In the genomic region with DNA sequence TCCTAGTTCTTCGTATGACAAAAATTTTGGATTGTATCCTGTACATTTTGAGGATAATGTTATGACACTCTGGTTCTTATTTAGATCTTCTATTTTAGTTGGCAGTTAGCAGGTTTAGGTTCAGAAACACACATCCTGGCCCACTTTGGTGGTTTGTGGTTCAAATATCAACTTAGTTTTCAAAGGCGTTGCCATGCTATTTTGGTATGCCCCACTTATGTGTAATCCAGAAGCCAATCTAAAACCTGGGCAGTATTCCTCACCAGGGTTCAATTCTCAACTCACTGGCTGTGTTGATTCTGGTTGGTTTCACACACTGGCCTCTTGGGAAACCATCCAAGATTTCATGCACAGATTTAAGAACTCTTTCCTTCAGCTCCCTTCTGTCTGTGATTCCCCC, we compare ENCODE assay signal across 32 cellular contexts.
"Had no signal": no experiment of that assay in that cellular context is flagged by ENCODE, and none has a peak within 500 bp of the region (broad histone marks: within the 10 kb centered on the region; RNA-seq: fewer than 3 reads in every experiment).

No MANE protein-coding gene starts in this region.

- ATAC-seq: activated CD4-positive, CD25-positive, alpha-beta regulatory T cell treated with anti-CD3 and anti-CD28 coated beads, Interleukin-2, amount 50 U/mL, for 24 hours; effector memory CD8-positive, alpha-beta T cell; heart left ventricle; left lung; lower lobe of right lung; naive thymus-derived CD8-positive, alpha-beta T cell; right cardiac atrium; stimulated activated naive B cell treated with anti-CD40 and anti-IgM and Interleukin-4, amounts not matched to agents 10 μg/mL and 1 μg/mL and 100 μg/mL, for 72 hours had no signal

- H3K4me1 ChIP-seq: heart left ventricle, left lung, lower lobe of right lung, neural progenitor cell, stomach, tibial nerve had no signal

- H3K4me3 ChIP-seq: coronary artery, dorsolateral prefrontal cortex, heart left ventricle, left lung, lower lobe of right lung, neural progenitor cell, stomach, tibial nerve had no signal

- H3K4me2 ChIP-seq: neural progenitor cell had no signal

- H3K4me3 Mint-ChIP-seq: activated CD4-positive, alpha-beta memory T cell treated with anti-CD3 and anti-CD28 coated beads, Interleukin-2, amount 10 ng/mL, durations not matched to agents 7 days and 5 days; activated CD4-positive, alpha-beta T cell treated with anti-CD3 and anti-CD28 coated beads, Interleukin-2, amount 10 ng/mL, durations not matched to agents 7 days and 5 days; activated T-cell treated with anti-CD3 and anti-CD28 coated beads, Interleukin-2, amount 50 U/mL, for 24 hours; effector memory CD8-positive, alpha-beta T cell; naive thymus-derived CD8-positive, alpha-beta T cell; neural progenitor cell; stimulated activated naive B cell treated with anti-CD40 and anti-IgM and Interleukin-4, amounts not matched to agents 10 μg/mL and 1 μg/mL and 100 μg/mL, for 72 hours; T-helper 1 cell treated with Interleukin-12 subunit alpha and Interleukin-12 subunit beta and Interleukin-4 antibody, amounts not matched to agents 30 μg/mL and 1 μg/mL, for 36 hours had no signal

- H2AFZ ChIP-seq: neural progenitor cell had no signal

- H3K27ac ChIP-seq: brain microvascular endothelial cell, coronary artery, heart left ventricle, left lung, lower lobe of right lung, neural progenitor cell, stomach, tibial nerve, VCaP had no signal

- H3K36me3 Mint-ChIP-seq: neural progenitor cell had no signal

- H3K27me3 ChIP-seq: brain microvascular endothelial cell, dorsolateral prefrontal cortex, heart left ventricle, left lung, neural progenitor cell, stomach, tibial nerve had no signal

- H3K9ac ChIP-seq: neural progenitor cell had no signal

- H3K9me3 ChIP-seq: left lung, lower lobe of right lung, stomach had no signal

- H3K4me1 Mint-ChIP-seq: activated CD4-positive, alpha-beta T cell treated with anti-CD3 and anti-CD28 coated beads, Interleukin-2, amount 10 ng/mL, durations not matched to agents 7 days and 5 days had no signal

- H3K36me3 ChIP-seq: brain microvascular endothelial cell, heart left ventricle, left lung, lower lobe of right lung, neural progenitor cell, stomach, tibial nerve had no signal

- H3K27me3 Mint-ChIP-seq: activated CD4-positive, alpha-beta memory T cell treated with anti-CD3 and anti-CD28 coated beads, Interleukin-2, amount 10 ng/mL, durations not matched to agents 7 days and 5 days; activated CD4-positive, alpha-beta T cell treated with anti-CD3 and anti-CD28 coated beads, Interleukin-2, amount 10 ng/mL, durations not matched to agents 7 days and 5 days; activated T-cell treated with anti-CD3 and anti-CD28 coated beads, Interleukin-2, amount 50 U/mL, for 24 hours; naive thymus-derived CD8-positive, alpha-beta T cell; stimulated activated naive B cell treated with anti-CD40 and anti-IgM and Interleukin-4, amounts not matched to agents 10 μg/mL and 1 μg/mL and 100 μg/mL, for 72 hours had no signal

- H3K9me3 Mint-ChIP-seq: activated CD4-positive, alpha-beta memory T cell treated with anti-CD3 and anti-CD28 coated beads, Interleukin-2, amount 10 ng/mL, durations not matched to agents 7 days and 5 days; activated T-cell treated with anti-CD3 and anti-CD28 coated beads, Interleukin-2, amount 50 U/mL, for 24 hours; effector memory CD8-positive, alpha-beta T cell; neural progenitor cell had no signal

- DNase-seq: activated CD4-positive, alpha-beta memory T cell treated with anti-CD3 and anti-CD28 coated beads, Interleukin-2, amount 10 ng/mL, durations not matched to agents 7 days and 5 days; activated CD4-positive, alpha-beta T cell treated with anti-CD3 and anti-CD28 coated beads, Interleukin-2, amount 10 ng/mL, durations not matched to agents 7 days and 5 days; activated CD8-positive, alpha-beta memory T cell treated with anti-CD3 and anti-CD28 coated beads, Interleukin-2, amount 50 U/mL, for 48 hours; activated gamma-delta T cell; activated naive CD4-positive, alpha-beta T cell treated with anti-CD3 and anti-CD28 coated beads, Interleukin-2, amount 50 U/mL, for 16 hours; activated T-cell treated with anti-CD3 and anti-CD28 coated beads, Interleukin-2, amount 50 U/mL, for 24 hours; amniotic stem cell; brain microvascular endothelial cell; dorsolateral prefrontal cortex; effector memory CD8-positive, alpha-beta T cell; erythroblast; foreskin fibroblast; heart left ventricle; hypothalamus; kidney glomerular epithelial cell; left lung; lower lobe of right lung; mesenchymal stem cell; naive thymus-derived CD8-positive, alpha-beta T cell; occipital lobe; right cardiac atrium; stimulated activated CD4-positive, alpha-beta T cell treated with anti-CD3 and anti-CD28 coated beads, Interleukin-15, amount 100 ng/mL, for 24 hours; stimulated activated CD4-positive, alpha-beta T cell treated with anti-CD3 and anti-CD28 coated beads, Interleukin-2, amount 100 ng/mL, for 24 hours; stimulated activated naive B cell treated with anti-CD40 and anti-IgM and Interleukin-4, amounts not matched to agents 10 μg/mL and 1 μg/mL and 100 μg/mL, for 72 hours; stomach; T-helper 9 cell had no signal

- H3K27ac Mint-ChIP-seq: activated CD4-positive, alpha-beta memory T cell treated with anti-CD3 and anti-CD28 coated beads, Interleukin-2, amount 10 ng/mL, durations not matched to agents 7 days and 5 days; activated CD4-positive, alpha-beta T cell treated with anti-CD3 and anti-CD28 coated beads, Interleukin-2, amount 10 ng/mL, durations not matched to agents 7 days and 5 days; activated T-cell treated with anti-CD3 and anti-CD28 coated beads, Interleukin-2, amount 50 U/mL, for 24 hours; effector memory CD8-positive, alpha-beta T cell; naive thymus-derived CD8-positive, alpha-beta T cell; neural progenitor cell; stimulated activated naive B cell treated with anti-CD40 and anti-IgM and Interleukin-4, amounts not matched to agents 10 μg/mL and 1 μg/mL and 100 μg/mL, for 72 hours; T-helper 1 cell treated with Interleukin-12 subunit alpha and Interleukin-12 subunit beta and Interleukin-4 antibody, amounts not matched to agents 30 μg/mL and 1 μg/mL, for 36 hours had no signal
